ENCODE assay signal across 22 cellular contexts in genomic region chr7:155440018-155440410, GRCh38. TPM values are rescaled to one million over a fixed set of nuclear protein-coding genes. Genes with fewer than 3 reads are reported as not detected.
DNase-seq lines count a peak whose midpoint lies in the region; ATAC-seq, FAIRE-seq and TF ChIP-seq lines count a peak whose summit lies in the region.
"Had no signal": no experiment of that assay in that cellular context is flagged by ENCODE, and none has a peak within 500 bp of the region (broad histone marks: within the 10 kb centered on the region; RNA-seq: fewer than 3 reads in every experiment).

No MANE protein-coding gene starts in this region.

- H3K27ac ChIP-seq in HepG2 (ENCODE audit: extremely low read length, insufficient read depth, low read length) (no peak overlapping the region), right lobe of liver (no peak overlapping the region), lower lobe of right lung (no peak overlapping the region), body of pancreas (no peak overlapping the region)

- no peak for TF ChIP-seq EP300 in HepG2 (IDR thresholded peaks at IDR 0.05; ENCODE audit: low read depth in 2 of 2, low read length in 2 of 2)
- no peak for TF ChIP-seq EP300 in HepG2 (CRISPR knock-in tag; IDR thresholded peaks at IDR 0.05; ENCODE audit: borderline replicate concordance)

- no peak for TF ChIP-seq CTCF in HepG2 (CRISPR knock-in tag; IDR thresholded peaks at IDR 0.05)
- TF ChIP-seq CTCF in right lobe of liver (IDR thresholded peaks at IDR 0.05), result no peak
- no peak for TF ChIP-seq CTCF in lower lobe of right lung (IDR thresholded peaks at IDR 0.05)
- no peak for TF ChIP-seq CTCF in body of pancreas (IDR thresholded peaks at IDR 0.05)

- no peak overlapping the region for H3K9ac ChIP-seq in HepG2 (ENCODE audit: insufficient read depth, low read depth, low read length)

- no peak for ATAC-seq in HepG2
- ATAC-seq in right lobe of liver, result no peak
- ATAC-seq in lower lobe of right lung, result no peak
- ATAC-seq in body of pancreas, result no peak
- ATAC-seq: GM23338, HCT116 had no signal

- H3K36me3 ChIP-seq in HepG2 (replicated peaks in 1 of 2; ENCODE audit: control insufficient read depth in 1 of 2, insufficient read depth in 2 of 2, low read length in 2 of 2) (no peaks in the 10 kb centered on the region), right lobe of liver (no peaks in the 10 kb centered on the region), lower lobe of right lung (no peaks in the 10 kb centered on the region), body of pancreas (replicated peaks in 1 of 2; ENCODE audit: insufficient read depth in 1 of 2, low read depth in 2 of 2) (no peaks in the 10 kb centered on the region)

- POLR2A ChIA-PET in HepG2 (lab: Yijun Ruan, JAX), result no interaction called here

- H3K9me3 ChIP-seq in HepG2 (ENCODE audit: low read length) (no peaks in the 10 kb centered on the region), right lobe of liver (no peaks in the 10 kb centered on the region), lower lobe of right lung (no peaks in the 10 kb centered on the region), body of pancreas (no peaks in the 10 kb centered on the region)

- intact Hi-C loops in HepG2 (cut with micrococcal nuclease; ENCODE audit: unreplicated experiment) (no loop called here), right lobe of liver (cut with DNase I) (no loop called here), lower lobe of right lung (cut with DNase I) (no loop called here), posterior vena cava (cut with DNase I) (no loop called here), body of pancreas (cut with DNase I) (no loop called here)

- no peak overlapping the region for H2AFZ ChIP-seq in HepG2 (ENCODE audit: low read length)
- H2AFZ ChIP-seq: GM23338 had no signal

- H3K4me2 ChIP-seq in HepG2 (ENCODE audit: low read depth, low read length), result no peak overlapping the region
- H3K4me2 ChIP-seq: GM23338 had no signal

- WGBS in HepG2 (ENCODE audit: low lambda C conversion rate), result no CpG with 5 or more reads among the region's 8 CpGs
- 71% methylated on average over 2 of the region's 8 CpGs for WGBS in right lobe of liver (ENCODE audit: insufficient coverage, low coverage, low lambda C conversion rate, missing lambda C conversion rate)
- 41 to 56% methylated on average over 3 to 8 of the region's 8 CpGs for WGBS in body of pancreas, 2 donors

- no peaks in the 10 kb centered on the region for H4K20me1 ChIP-seq in HepG2 (ENCODE audit: insufficient read depth, low read length)

- FAIRE-seq in HepG2 (lab: Jason Lieb, UNC), result no peak
- FAIRE-seq: GM12891, GM18507 had no signal

- TF ChIP-seq RAD21 in HepG2 (CRISPR knock-in tag; IDR thresholded peaks at IDR 0.05), result no peak

- CTCF ChIA-PET in HepG2 (lab: Yijun Ruan, JAX; ENCODE audit: low intra/inter-chr PET ratio, low total read pairs), result no interaction called here

- no TSS peak for BruUV-seq in HepG2 (replicated peaks; lab: Mats Ljungman, UMichigan)

- TF ChIP-seq POLR2A in HepG2 (IDR thresholded peaks at IDR 0.05; ENCODE audit: insufficient read depth in 1 of 2, low read depth in 2 of 2, low read length in 2 of 2) (no peak), right lobe of liver (IDR thresholded peaks at IDR 0.05) (no peak), body of pancreas (IDR thresholded peaks at IDR 0.05) (no peak)

- H3K4me1 ChIP-seq in HepG2 (ENCODE audit: insufficient read depth, low read length), result no peaks in the 10 kb centered on the region
- H3K4me1 ChIP-seq in right lobe of liver, result no peaks in the 10 kb centered on the region
- no peaks in the 10 kb centered on the region for H3K4me1 ChIP-seq in lower lobe of right lung
- H3K4me1 ChIP-seq in body of pancreas, result no peaks in the 10 kb centered on the region

- DNase-seq in HepG2 (ENCODE audit: low spot score), result no peak
- no peak for DNase-seq in right lobe of liver
- DNase-seq in lower lobe of right lung, result peak; percentile 24
- DNase-seq in posterior vena cava (ENCODE audit: low spot score), result peak; percentile 74
- DNase-seq in mesenteric fat pad (ENCODE audit: low spot score), result no peak
- no peak for DNase-seq in body of pancreas
- DNase-seq: C1 segment of cervical spinal cord; Calu3; CD4-positive, alpha-beta memory T cell; COR-L47; DMS53; DMS79 treated with DMSO at 0.1 percent for 48 hours; GF-D8; H9 had no signal

- H3K27me3 ChIP-seq in HepG2 (ENCODE audit: control insufficient read depth in 1 of 2, insufficient read depth in 2 of 2, low read length in 2 of 2) (peaks cover 14 to 77% of the 10 kb centered on the region in 2 experiments; a peak in 4 of 5 replicates), right lobe of liver (no peaks in the 10 kb centered on the region), lower lobe of right lung (ENCODE audit: low read depth) (peaks cover 69% of the 10 kb centered on the region), body of pancreas (peaks cover 0 to 4% of the 10 kb centered on the region in 2 donors)

- H3K4me3 ChIP-seq in HepG2 (replicated peaks in 1 of 3; ENCODE audit: insufficient read depth in 1 of 3, low read depth in 2 of 3, low read length in 3 of 3), result no peak overlapping the region
- H3K4me3 ChIP-seq in right lobe of liver, result no peak overlapping the region
- H3K4me3 ChIP-seq in lower lobe of right lung, result no peak overlapping the region
- H3K4me3 ChIP-seq in body of pancreas, result no peak overlapping the region
- H3K4me3 ChIP-seq: GM23338 had no signal

- H3K79me2 ChIP-seq in HepG2 (ENCODE audit: insufficient read depth, low read length), result no peaks in the 10 kb centered on the region

- in situ Hi-C loops in HepG2 (cut with HindIII; ENCODE audit: extremely low pct_ligation_motif_present, low pct_unique_long_range_greater_than_20kb), result no loop called here

TF ChIP-seq in HepG2, 621 proteins besides CTCF, POLR2A, EP300 and RAD21:
- TF ChIP-seq HOXD1 (CRISPR knock-in tag; IDR thresholded peaks at IDR 0.05), result no peak
- TF ChIP-seq EZH2 (conservative IDR thresholded peaks at IDR 0.05; ENCODE audit: low read depth, low read length), result 0 out of 2 replicates have a peak, but pooled peaks have one; percentile 27
- TF ChIP-seq ZNF816 (CRISPR knock-in tag; IDR thresholded peaks at IDR 0.05; ENCODE audit: borderline replicate concordance), result no peak
- no peak for TF ChIP-seq ZMYM2 (CRISPR knock-in tag; IDR thresholded peaks at IDR 0.05)

RNA-seq across cellular contexts. Expression of gene EN2, which starts 17.9 kb away (rescaled TPM):
- not detected in 2 replicates for total RNA-seq in HepG2 (2016; rRNA removed; fragmentation: Illumina TruSeq; extraction: Trizol)
- total RNA-seq in HepG2 (2016; cell fraction: cytosol; rRNA removed; fragmentation: Illumina TruSeq; extraction: Trizol; ENCODE audit: low read depth), result not detected in 2 replicates
- total RNA-seq in HepG2 (2016; cell fraction: insoluble cytoplasmic fraction; rRNA removed; fragmentation: Illumina TruSeq; extraction: Trizol), result not detected in 2 replicates
- not detected in 2 replicates for total RNA-seq in HepG2 (2016; cell fraction: membrane; rRNA removed; fragmentation: Illumina TruSeq; extraction: Trizol)
- total RNA-seq in HepG2 (2016; cell fraction: nucleus; rRNA removed; fragmentation: Illumina TruSeq; extraction: Trizol), result not detected in 2 replicates
- polyA plus RNA-seq in HepG2 (2011; rRNA removed), result not detected in 2 replicates
- polyA plus RNA-seq in HepG2 (2011; cell fraction: cytosol; rRNA removed), result not detected in 2 replicates
- polyA plus RNA-seq in HepG2 (2011; cell fraction: nucleus; rRNA removed), result not detected in 2 replicates
- polyA plus RNA-seq in HepG2 (2012), result not detected in 2 replicates
- polyA plus RNA-seq in HepG2 (2016; cell fraction: cytosol; fragmentation: Illumina TruSeq; extraction: Trizol; ENCODE audit: low read depth), result not detected in 2 replicates
- polyA plus RNA-seq in HepG2 (2016; cell fraction: insoluble cytoplasmic fraction; fragmentation: Illumina TruSeq; extraction: Trizol; ENCODE audit: low read depth), result not detected in 2 replicates
- polyA plus RNA-seq in HepG2 (2016; cell fraction: membrane; fragmentation: Illumina TruSeq; extraction: Trizol; ENCODE audit: low read depth), result not detected in 2 replicates
- polyA plus RNA-seq in HepG2 (2016; cell fraction: nucleus; fragmentation: Illumina TruSeq; extraction: Trizol; ENCODE audit: insufficient read depth, low read depth), result not detected in 2 replicates
- polyA minus RNA-seq in HepG2 (2011; rRNA and poly(A)+ RNA removed; ENCODE audit: low replicate concordance), result not detected in 2 replicates
- polyA minus RNA-seq in HepG2 (2011; cell fraction: cytosol; rRNA and poly(A)+ RNA removed), result not detected in 2 replicates
- not detected in 2 replicates for polyA minus RNA-seq in HepG2 (2011; cell fraction: nucleus; rRNA and poly(A)+ RNA removed)
- not detected for total RNA-seq in right lobe of liver
- total RNA-seq in lower lobe of right lung, result not detected
- total RNA-seq in posterior vena cava, result under 1 TPM; 0.14 to 0.19 TPM
- total RNA-seq in mesenteric fat pad, result 0.22 TPM
- total RNA-seq in body of pancreas, result not detected
- total RNA-seq: A172; A673; CD4-positive, alpha-beta memory T cell; G401; GM23338 had no signal
- polyA plus RNA-seq: BJ; CD4-positive, alpha-beta memory T cell; GM23338 had no signal

Comparison
In these comparisons a context has a peak if more than half of its experiments do, and no peak if none do; other contexts are left out.
1. DNase-seq: peak in lower lobe of right lung (single experiment) and posterior vena cava (single experiment); none in HepG2 (single experiment), right lobe of liver (0 of 3), mesenteric fat pad (single experiment) and body of pancreas (0 of 4).